26 cellular contexts compared by ENCODE assay signal in the genomic region with DNA sequence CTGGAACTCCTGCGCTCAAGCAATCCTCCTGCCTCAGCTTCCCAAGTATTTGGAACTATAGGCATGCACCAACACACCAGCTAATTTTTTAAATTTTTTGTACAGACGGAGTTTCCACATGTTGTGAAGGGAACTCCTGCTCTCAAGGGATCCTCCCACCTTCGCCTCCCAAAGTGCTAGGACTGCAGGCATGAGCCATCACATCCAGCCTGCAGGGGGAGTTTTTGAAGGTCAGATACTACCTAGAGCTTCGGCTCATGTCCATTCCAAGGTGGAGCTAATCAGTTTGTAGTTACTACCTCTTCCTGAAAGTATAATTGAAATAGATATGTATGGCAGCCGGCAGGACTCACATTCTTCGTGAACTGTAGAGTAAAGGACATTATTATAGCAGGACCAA. TPM values are rescaled to one million over a fixed set of nuclear protein-coding genes. Genes with fewer than 3 reads are reported as not detected.
A peak's percentile ranks its signal among the peaks of the same experiment; 100 is the strongest.
DNase-seq lines count a peak whose midpoint lies in the region; FAIRE-seq and TF ChIP-seq lines count a peak whose summit lies in the region.
"Had no signal": no experiment of that assay in that cellular context is flagged by ENCODE, and none has a peak within 500 bp of the region (broad histone marks: within the 10 kb centered on the region; RNA-seq: fewer than 3 reads in every experiment).

No MANE protein-coding gene starts in this region.

- WGBS in mammary epithelial cell (ENCODE audit: low coverage, missing lambda C conversion rate) = 84% methylated on average over 6 of the region's 6 CpGs

- H3K79me2 ChIP-seq in mammary epithelial cell (ENCODE audit: insufficient read depth, low read length) (no peaks in the 10 kb centered on the region), OCI-LY7 (ENCODE audit: insufficient read depth, low read depth, low read length) (no peaks in the 10 kb centered on the region)
- H3K79me2 ChIP-seq: hepatocyte had no signal

- intact Hi-C loops in mammary epithelial cell (cut with micrococcal nuclease) = no loop called here
- intact Hi-C loops in MCF 10A (cut with micrococcal nuclease) = no loop called here
- intact Hi-C loops in OCI-LY7 (cut with micrococcal nuclease; ENCODE audit: unreplicated experiment) = no loop called here

- H4K20me1 ChIP-seq in mammary epithelial cell (ENCODE audit: insufficient read depth, low read length) (no peaks in the 10 kb centered on the region), OCI-LY7 (ENCODE audit: insufficient read depth, low read length) (no peaks in the 10 kb centered on the region)

- H3K9ac ChIP-seq in mammary epithelial cell (ENCODE audit: insufficient read depth, low read length) = no peak overlapping the region

- BruUV-seq in mammary epithelial cell (replicated peaks; lab: Mats Ljungman, UMichigan) (no TSS peak), MCF 10A (replicated peaks; lab: Mats Ljungman, UMichigan) (no TSS peak), OCI-LY7 (replicated peaks; lab: Mats Ljungman, UMichigan) (no TSS peak)

- H3K4me2 ChIP-seq in mammary epithelial cell (ENCODE audit: insufficient read depth, low read depth, low read length) (no peak overlapping the region), OCI-LY7 (ENCODE audit: low read length) (no peak overlapping the region)
- H3K4me2 ChIP-seq: hepatocyte had no signal

- H3K27me3 Mint-ChIP-seq in MCF 10A (ENCODE audit: insufficient read depth, unreplicated experiment) = no peaks in the 10 kb centered on the region
- no peaks in the 10 kb centered on the region for H3K27me3 Mint-ChIP-seq in osteocyte (ENCODE audit: unreplicated experiment)
- H3K27me3 Mint-ChIP-seq in activated CD4-positive, alpha-beta memory T cell treated with anti-CD3 and anti-CD28 coated beads, Interleukin-2, amount 10 ng/mL, durations not matched to agents 7 days and 5 days = no peaks in the 10 kb centered on the region
- H3K27me3 Mint-ChIP-seq: activated CD8-positive, alpha-beta memory T cell treated with anti-CD3 and anti-CD28 coated beads, Interleukin-2, amount 10 ng/mL, durations not matched to agents 7 days and 5 days; activated naive CD8-positive, alpha-beta T cell; dendritic cell treated with granulocyte-macrophage colony-stimulating factor and Interleukin-4, amounts not matched to agents 40 ng/mL and 50 ng/mL, for 4 days; naive thymus-derived CD4-positive, alpha-beta T cell had no signal

- H3K4me3 Mint-ChIP-seq in MCF 10A (ENCODE audit: unreplicated experiment) = no peak overlapping the region
- H3K4me3 Mint-ChIP-seq in osteocyte (ENCODE audit: unreplicated experiment) = no peak overlapping the region
- H3K4me3 Mint-ChIP-seq in activated CD4-positive, alpha-beta memory T cell treated with anti-CD3 and anti-CD28 coated beads, Interleukin-2, amount 10 ng/mL, durations not matched to agents 7 days and 5 days = no peak overlapping the region
- H3K4me3 Mint-ChIP-seq: activated CD8-positive, alpha-beta memory T cell treated with anti-CD3 and anti-CD28 coated beads, Interleukin-2, amount 10 ng/mL, durations not matched to agents 7 days and 5 days; activated naive CD8-positive, alpha-beta T cell; activated T-helper 1 cell treated with anti-CD3 and anti-CD28 coated beads, Interleukin-12 subunit alpha, Interleukin-12 subunit beta, Interleukin-2, Interleukin-4 antibody, amounts not matched to agents 30 ng/mL and 10 ng/mL and 1 ng/mL, durations not matched to agents 14 hours and 24 hours and 36 hours; CD14-positive monocyte; dendritic cell treated with granulocyte-macrophage colony-stimulating factor and Interleukin-4, amounts not matched to agents 40 ng/mL and 50 ng/mL, for 4 days; naive thymus-derived CD4-positive, alpha-beta T cell had no signal

- H3K4me1 ChIP-seq in mammary epithelial cell (ENCODE audit: insufficient read depth, low read length) (no peaks in the 10 kb centered on the region), OCI-LY7 (ENCODE audit: insufficient read depth, low read length, poor library complexity, severe bottlenecking) (no peaks in the 10 kb centered on the region)
- H3K4me1 ChIP-seq: HAP-1, pancreas, suprapubic skin had no signal

- dilution Hi-C loops in mammary epithelial cell (cut with HindIII; ENCODE audit: low sequenced_read_pairs) = no loop called here

- H3K36me3 Mint-ChIP-seq in MCF 10A (ENCODE audit: insufficient read depth, unreplicated experiment) (peaks cover 6% of the 10 kb centered on the region), osteocyte (ENCODE audit: unreplicated experiment) (peaks cover 28% of the 10 kb centered on the region)
- H3K36me3 Mint-ChIP-seq in activated CD4-positive, alpha-beta memory T cell treated with anti-CD3 and anti-CD28 coated beads, Interleukin-2, amount 10 ng/mL, durations not matched to agents 7 days and 5 days (ENCODE audit: low read depth) = peaks cover 16% of the 10 kb centered on the region

- POLR2A ChIA-PET in MCF 10A (lab: Yijun Ruan, JAX) (interaction anchor here (0.6 kb wide), 1 partner anchor 105 kb away, joined by 3 read pairs; no protein-coding TSS in a partner anchor), OCI-LY7 (lab: Charles Lee) (no interaction called here)
- POLR2A ChIA-PET in activated CD4-positive, alpha-beta memory T cell treated with anti-CD3 and anti-CD28 coated beads, Interleukin-2, amount 10 ng/mL, durations not matched to agents 7 days and 5 days (lab: Charles Lee) = no interaction called here

- CTCF ChIA-PET in mammary epithelial cell (lab: Charles Lee; ENCODE audit: low non-redundant PET) (no interaction called here), MCF 10A (lab: Yijun Ruan, JAX) (no interaction called here), OCI-LY7 (lab: Charles Lee; ENCODE audit: unreplicated experiment) (no interaction called here)
- CTCF ChIA-PET in activated CD4-positive, alpha-beta memory T cell treated with anti-CD3 and anti-CD28 coated beads, Interleukin-2, amount 10 ng/mL, durations not matched to agents 7 days and 5 days (lab: Charles Lee) = no interaction called here

- in situ Hi-C loops in mammary epithelial cell (cut with MboI; ENCODE audit: low sequenced_read_pairs in 2 of 2) = no loop called here

- no peaks in the 10 kb centered on the region for H3K9me3 ChIP-seq in mammary epithelial cell (replicated peaks; ENCODE audit: insufficient read depth, low read length)
- H3K9me3 ChIP-seq in OCI-LY7 (ENCODE audit: low read length) = no peaks in the 10 kb centered on the region
- H3K9me3 ChIP-seq: HAP-1, pancreas had no signal

- TF ChIP-seq CTCF in mammary epithelial cell (conservative IDR thresholded peaks at IDR 0.05 in 1 of 2, IDR thresholded peaks at IDR 0.05 in 1 of 2; ENCODE audit: extremely low read depth in 1 of 2, insufficient read depth in 1 of 2, low read depth in 1 of 2, low read length in 2 of 2) (peak; percentile 14 to 21), MCF 10A (IDR thresholded peaks at IDR 0.05; ENCODE audit: unreplicated experiment) (no peak), OCI-LY7 (conservative IDR thresholded peaks at IDR 0.05; ENCODE audit: low read length) (peak; percentile 39; the same call in 1 of the 2 replicates), epithelial cell of proximal tubule (conservative IDR thresholded peaks at IDR 0.05; ENCODE audit: low read depth, low read length) (peak; percentile 17), osteocyte (IDR thresholded peaks at IDR 0.05) (peak; percentile 9), D721Med (IDR thresholded peaks at IDR 0.05; ENCODE audit: insufficient read depth, missing control alignments) (no peak)

- no peaks in the 10 kb centered on the region for H3K27me3 ChIP-seq in mammary epithelial cell (ENCODE audit: insufficient read depth, low read length)
- H3K27me3 ChIP-seq: hepatocyte, pancreas, suprapubic skin had no signal

- H2AFZ ChIP-seq in mammary epithelial cell (ENCODE audit: low read depth, low read length) = no peak overlapping the region
- no peak overlapping the region for H2AFZ ChIP-seq in OCI-LY7 (ENCODE audit: low read length)
- H2AFZ ChIP-seq: hepatocyte had no signal

- H3K27ac Mint-ChIP-seq in MCF 10A (ENCODE audit: low read depth, unreplicated experiment) (no peak overlapping the region), osteocyte (ENCODE audit: unreplicated experiment) (no peak overlapping the region)
- H3K27ac Mint-ChIP-seq in activated CD4-positive, alpha-beta memory T cell treated with anti-CD3 and anti-CD28 coated beads, Interleukin-2, amount 10 ng/mL, durations not matched to agents 7 days and 5 days = no peak overlapping the region
- H3K27ac Mint-ChIP-seq: activated CD8-positive, alpha-beta memory T cell treated with anti-CD3 and anti-CD28 coated beads, Interleukin-2, amount 10 ng/mL, durations not matched to agents 7 days and 5 days; activated naive CD8-positive, alpha-beta T cell; activated T-helper 1 cell treated with anti-CD3 and anti-CD28 coated beads, Interleukin-12 subunit alpha, Interleukin-12 subunit beta, Interleukin-2, Interleukin-4 antibody, amounts not matched to agents 30 ng/mL and 10 ng/mL and 1 ng/mL, durations not matched to agents 14 hours and 24 hours and 36 hours; CD14-positive monocyte; dendritic cell treated with granulocyte-macrophage colony-stimulating factor and Interleukin-4, amounts not matched to agents 40 ng/mL and 50 ng/mL, for 4 days; naive thymus-derived CD4-positive, alpha-beta T cell had no signal

- no peaks in the 10 kb centered on the region for H3K9me2 ChIP-seq in OCI-LY7 (ENCODE audit: insufficient read depth, low read length)

- H3K4me1 Mint-ChIP-seq in MCF 10A (ENCODE audit: insufficient read depth, unreplicated experiment) (no peaks in the 10 kb centered on the region), osteocyte (ENCODE audit: unreplicated experiment) (no peaks in the 10 kb centered on the region)
- no peaks in the 10 kb centered on the region for H3K4me1 Mint-ChIP-seq in activated CD4-positive, alpha-beta memory T cell treated with anti-CD3 and anti-CD28 coated beads, Interleukin-2, amount 10 ng/mL, durations not matched to agents 7 days and 5 days
- H3K4me1 Mint-ChIP-seq: activated CD8-positive, alpha-beta memory T cell treated with anti-CD3 and anti-CD28 coated beads, Interleukin-2, amount 10 ng/mL, durations not matched to agents 7 days and 5 days; CD14-positive monocyte had no signal

- peaks cover 8% of the 10 kb centered on the region for H3K9me3 Mint-ChIP-seq in MCF 10A (ENCODE audit: unreplicated experiment)
- peaks cover 18% of the 10 kb centered on the region for H3K9me3 Mint-ChIP-seq in osteocyte (ENCODE audit: unreplicated experiment)
- peaks cover 3% of the 10 kb centered on the region for H3K9me3 Mint-ChIP-seq in activated CD4-positive, alpha-beta memory T cell treated with anti-CD3 and anti-CD28 coated beads, Interleukin-2, amount 10 ng/mL, durations not matched to agents 7 days and 5 days

- H3K27ac ChIP-seq in mammary epithelial cell (ENCODE audit: insufficient read depth, low read depth, low read length) (no peak overlapping the region), OCI-LY7 (ENCODE audit: low read depth, low read length, poor library complexity, severe bottlenecking) (no peak overlapping the region)
- H3K27ac ChIP-seq: hepatocyte, pancreas, suprapubic skin had no signal

- FAIRE-seq in D721Med (lab: Jason Lieb, UNC) = no peak
- FAIRE-seq: pancreas had no signal

- H3K36me3 ChIP-seq in mammary epithelial cell (ENCODE audit: insufficient read depth, low read length) (no peaks in the 10 kb centered on the region), OCI-LY7 (ENCODE audit: insufficient read depth, low read length) (no peaks in the 10 kb centered on the region)
- H3K36me3 ChIP-seq: HAP-1, pancreas had no signal

- H3K4me3 ChIP-seq in mammary epithelial cell (replicated peaks in 1 of 3; ENCODE audit: insufficient read depth in 1 of 3, low read depth in 2 of 3, low read length in 3 of 3) = no peak overlapping the region
- H3K4me3 ChIP-seq in OCI-LY7 (ENCODE audit: low read depth, low read length, poor library complexity, severe bottlenecking) = no peak overlapping the region
- H3K4me3 ChIP-seq in epithelial cell of proximal tubule (ENCODE audit: low read depth, low read length) = no peak overlapping the region
- H3K4me3 ChIP-seq: HAP-1, hepatocyte, pancreas, suprapubic skin had no signal

- no peak for DNase-seq in mammary epithelial cell
- DNase-seq in MCF 10A (ENCODE audit: unreplicated experiment) = no peak
- peak; percentile 3 for DNase-seq in OCI-LY7 (ENCODE audit: low spot score)
- DNase-seq in epithelial cell of proximal tubule (ENCODE audit: low read depth) = no peak
- no peak for DNase-seq in osteocyte (ENCODE audit: extremely low spot score, unreplicated experiment)
- no peak for DNase-seq in activated CD4-positive, alpha-beta memory T cell treated with anti-CD3 and anti-CD28 coated beads, Interleukin-2, amount 10 ng/mL, durations not matched to agents 7 days and 5 days
- no peak for DNase-seq in D721Med (ENCODE audit: insufficient read length, low spot score)
- no peak for DNase-seq in T-helper 2 cell
- DNase-seq: activated CD4-positive, alpha-beta T cell treated with anti-CD3 and anti-CD28 coated beads for 48 hours; activated CD8-positive, alpha-beta memory T cell treated with anti-CD3 and anti-CD28 coated beads, Interleukin-2, amount 10 ng/mL, durations not matched to agents 7 days and 5 days; DMS 273 treated with DMSO at 0.1 percent for 48 hours; foreskin melanocyte; GF-D8; left cardiac atrium; naive thymus-derived CD4-positive, alpha-beta T cell; NCI-H2107; NCI-H524 treated with DMSO at 0.1 percent for 48 hours; pancreas; Right ventricle myocardium superior had no signal

RNA-seq across cellular contexts. Expression of a gene that starts 3.7 kb away (rescaled TPM):
- total RNA-seq in mammary epithelial cell (1 to 10 TPM; 2.0 to 6.8 TPM), MCF 10A (2022) (2.7 and 3.4 TPM in 2 replicates), OCI-LY7 (2022) (2.9 and 3.4 TPM in 2 replicates), epithelial cell of proximal tubule (not detected in 2 replicates), osteocyte (3.7 and 5.2 TPM in 2 replicates)
- not detected for polyA plus RNA-seq in mammary epithelial cell
- polyA minus RNA-seq in mammary epithelial cell = not detected
- total RNA-seq in OCI-LY7 (2014; rRNA removed; shearing (Covaris generic)) = 2.0 and 3.2 TPM in 2 replicates
- 1 to 10 TPM; 1.1 to 1.3 TPM for total RNA-seq in activated CD4-positive, alpha-beta memory T cell treated with anti-CD3 and anti-CD28 coated beads, Interleukin-2, amount 10 ng/mL, durations not matched to agents 7 days and 5 days
- polyA plus RNA-seq: CD14-positive monocyte had no signal

RNA-seq across cellular contexts. Expression of a gene that starts 5.1 kb away (rescaled TPM):
- total RNA-seq in mammary epithelial cell = 1 to 10 TPM; 2.2 to 5.7 TPM
- not detected for polyA plus RNA-seq in mammary epithelial cell
- polyA minus RNA-seq in mammary epithelial cell = 3.7 TPM
- total RNA-seq in MCF 10A (2022) = 1.9 and 2.0 TPM in 2 replicates
- total RNA-seq in OCI-LY7 (2014; rRNA removed; shearing (Covaris generic)) = 1.3 and 2.2 TPM in 2 replicates
- 3.5 and 4.3 TPM in 2 replicates for total RNA-seq in OCI-LY7 (2022)
- 0.65 TPM in 1 of 2 replicates, not detected in the other for total RNA-seq in epithelial cell of proximal tubule
- 2.3 and 4.9 TPM in 2 replicates for total RNA-seq in osteocyte
- total RNA-seq in activated CD4-positive, alpha-beta memory T cell treated with anti-CD3 and anti-CD28 coated beads, Interleukin-2, amount 10 ng/mL, durations not matched to agents 7 days and 5 days = 1 to 10 TPM; 1.7 to 1.9 TPM
- polyA plus RNA-seq: CD14-positive monocyte, hepatocyte had no signal

RNA-seq across cellular contexts. Expression of a gene that starts 28.0 kb away (rescaled TPM):
- total RNA-seq in mammary epithelial cell (1 to 10 TPM; 1.4 to 5.7 TPM), MCF 10A (2022) (1.1 and 1.8 TPM in 2 replicates), OCI-LY7 (2022) (1.9 and 2.3 TPM in 2 replicates), epithelial cell of proximal tubule (0.36 and 0.58 TPM in 2 replicates), osteocyte (2.3 and 2.8 TPM in 2 replicates)
- 0.10 TPM for polyA plus RNA-seq in mammary epithelial cell
- polyA minus RNA-seq in mammary epithelial cell = not detected
- total RNA-seq in OCI-LY7 (2014; rRNA removed; shearing (Covaris generic)) = 2.1 and 4.6 TPM in 2 replicates
- under 1 TPM; 0.50 to 0.78 TPM for total RNA-seq in activated CD4-positive, alpha-beta memory T cell treated with anti-CD3 and anti-CD28 coated beads, Interleukin-2, amount 10 ng/mL, durations not matched to agents 7 days and 5 days
- polyA plus RNA-seq: CD14-positive monocyte had no signal

RNA-seq across cellular contexts. Expression of a gene that starts 36.0 kb away (rescaled TPM):
- total RNA-seq in mammary epithelial cell (1 to 10 TPM in 1 of 2 donors, under 1 TPM in 1; 0.68 to 2.5 TPM), MCF 10A (2022) (0.69 and 1.1 TPM in 2 replicates), OCI-LY7 (2022) (1.4 and 1.6 TPM in 2 replicates), epithelial cell of proximal tubule (0.17 TPM in 1 of 2 replicates, not detected in the other), osteocyte (1.3 and 1.5 TPM in 2 replicates)
- polyA plus RNA-seq in mammary epithelial cell = not detected
- not detected for polyA minus RNA-seq in mammary epithelial cell
- 1.3 TPM in 1 of 2 replicates, not detected in the other for total RNA-seq in OCI-LY7 (2014; rRNA removed; shearing (Covaris generic))
- total RNA-seq in activated CD4-positive, alpha-beta memory T cell treated with anti-CD3 and anti-CD28 coated beads, Interleukin-2, amount 10 ng/mL, durations not matched to agents 7 days and 5 days = under 1 TPM; 0.43 to 0.95 TPM
- total RNA-seq: Right ventricle myocardium superior had no signal
- polyA plus RNA-seq: CD14-positive monocyte, hepatocyte, pancreas had no signal

RNA-seq across cellular contexts. Expression of a gene that starts 39.4 kb away (rescaled TPM):
- total RNA-seq in mammary epithelial cell (1 to 10 TPM; 1.1 to 6.2 TPM), MCF 10A (2022) (0.86 and 1.1 TPM in 2 replicates), OCI-LY7 (2022) (0.76 and 1.4 TPM in 2 replicates), epithelial cell of proximal tubule (not detected in 2 replicates), osteocyte (1.6 and 3.1 TPM in 2 replicates)
- polyA plus RNA-seq in mammary epithelial cell = not detected
- not detected for polyA minus RNA-seq in mammary epithelial cell
- total RNA-seq in OCI-LY7 (2014; rRNA removed; shearing (Covaris generic)) = 1.4 and 1.6 TPM in 2 replicates
- under 1 TPM; 0.25 to 0.73 TPM for total RNA-seq in activated CD4-positive, alpha-beta memory T cell treated with anti-CD3 and anti-CD28 coated beads, Interleukin-2, amount 10 ng/mL, durations not matched to agents 7 days and 5 days
- polyA plus RNA-seq: CD14-positive monocyte; hepatocyte; naive thymus-derived CD4-positive, alpha-beta T cell; pancreas had no signal

Comparison
In these comparisons a context has a peak if more than half of its experiments do, and no peak if none do; other contexts are left out.
1. CTCF ChIP-seq: peak in mammary epithelial cell (2 of 2), OCI-LY7 (single experiment), epithelial cell of proximal tubule (single experiment) and osteocyte (single experiment); none in MCF 10A (single experiment) and D721Med (single experiment).